Comparison of ENCODE assay signal across 8 cellular contexts in the genomic region with DNA sequence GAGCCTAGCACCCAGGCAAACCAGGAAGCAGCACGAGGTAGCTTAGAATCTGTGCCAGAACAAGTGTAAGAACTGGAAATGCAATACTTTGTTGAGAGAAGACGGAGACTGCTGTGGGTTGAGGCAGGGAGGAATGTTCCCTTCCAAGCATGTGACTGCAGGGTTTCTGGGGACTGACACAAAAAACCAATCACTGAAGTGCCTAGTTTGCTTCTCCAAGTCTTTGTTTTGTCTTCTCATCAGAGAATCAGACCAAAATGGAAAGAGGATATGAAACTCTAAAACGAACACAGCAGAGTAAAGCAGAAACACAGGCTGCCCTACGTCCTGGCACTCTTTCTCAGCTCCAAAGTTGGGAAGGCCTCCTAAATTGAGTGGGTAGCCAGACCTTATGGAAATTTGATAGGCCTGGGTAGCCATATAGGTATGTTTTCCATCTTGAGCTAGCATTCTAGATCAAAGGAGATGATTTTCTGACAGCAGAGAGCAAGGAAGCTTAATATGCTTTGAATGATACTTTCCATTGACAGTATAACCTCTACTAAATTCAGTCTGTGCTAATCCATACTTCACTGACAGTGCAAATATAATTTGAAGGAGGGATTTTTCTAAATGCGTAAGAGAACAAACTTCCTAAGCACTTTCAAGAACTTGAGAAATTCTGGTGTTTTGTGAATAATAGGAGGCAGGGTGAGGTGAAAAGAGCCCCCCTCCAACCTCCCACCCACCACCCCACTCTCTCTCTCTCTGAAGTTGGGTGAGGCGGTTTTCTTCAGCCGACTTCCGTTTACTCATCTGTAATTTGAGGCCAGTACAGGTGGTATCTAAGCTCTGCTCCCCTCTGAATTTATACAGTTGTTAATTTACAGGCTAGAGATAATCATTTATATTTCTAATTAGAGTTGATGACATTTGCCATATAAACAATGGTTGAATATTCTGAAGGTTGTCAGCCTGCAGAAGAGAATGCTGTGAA. TPM values are rescaled to one million over a fixed set of nuclear protein-coding genes. Genes with fewer than 3 reads are reported as not detected.
DNase-seq lines count a peak whose midpoint lies in the region; ATAC-seq and TF ChIP-seq lines count a peak whose summit lies in the region.

No MANE protein-coding gene starts in this region.

- peak overlapping the region; percentile 84 for H3K4me2 ChIP-seq in Karpas-422 (ENCODE audit: low read depth, low read length, poor library complexity, severe bottlenecking)

- no peak overlapping the region for H3K4me3 ChIP-seq in GM06990 (replicated peaks; ENCODE audit: low read depth, low read length)
- H3K4me3 ChIP-seq in Karpas-422 (ENCODE audit: low read length) = peak overlapping the region; percentile 78
- H3K4me3 ChIP-seq in heart left ventricle = peak overlapping the region in 9 of 12 donors; percentile 55 to 84 (median 66)

- 51 to 55% (median 52%) methylated on average over 8 of the region's 8 CpGs for WGBS in heart left ventricle, 4 donors

- DNase-seq in GM06990 (ENCODE audit: extremely low read depth, insufficient read length) (peak; percentile 45), Karpas-422 (peak; percentile 83), heart left ventricle (no peak), HEK293T (ENCODE audit: extremely low spot score) (no peak), NCI-H1105 (lab: John Stamatoyannopoulos, UW) (no peak), posterior vena cava (ENCODE audit: low spot score) (no peak), cerebellar cortex (ENCODE audit: low spot score) (no peak)

- TF ChIP-seq CTCF in GM06990 (IDR thresholded peaks at IDR 0.05; ENCODE audit: insufficient read depth, low read length, poor library complexity, severe bottlenecking) (no peak), heart left ventricle (IDR thresholded peaks at IDR 0.05) (no peak)

- CTCF ChIA-PET in HEK293T (lab: Yijun Ruan, JAX) = interaction anchor here (0.6 to 1.1 kb wide), 3 partner anchors 10 to 91 kb away, joined by 3 to 4 read pairs (median 3); no protein-coding TSS in a partner anchor

- no peaks in the 10 kb centered on the region for H3K9me3 ChIP-seq in Karpas-422 (ENCODE audit: low read length)
- H3K9me3 ChIP-seq in heart left ventricle = no peaks in the 10 kb centered on the region

- ATAC-seq in GM21529 (IDR thresholded peaks at IDR 0.05; ENCODE audit: unreplicated experiment) = peak; percentile 92
- ATAC-seq in heart left ventricle = peak in 3 of 4 donors; percentile 7 to 22 (median 19)

- H4K20me1 ChIP-seq in Karpas-422 (ENCODE audit: insufficient read depth, low read depth, low read length) = peaks cover 47% of the 10 kb centered on the region

- H3K79me2 ChIP-seq in Karpas-422 (ENCODE audit: low read length) = peaks cover 40% of the 10 kb centered on the region

- TF ChIP-seq POLR2A in heart left ventricle (IDR thresholded peaks at IDR 0.05) = no peak

- no peak overlapping the region for H2AFZ ChIP-seq in Karpas-422 (ENCODE audit: low read length)

- H3K36me3 ChIP-seq in GM06990 (ENCODE audit: control insufficient read depth, insufficient read depth, low read length) (no peaks in the 10 kb centered on the region), Karpas-422 (ENCODE audit: insufficient read depth, low read length) (no peaks in the 10 kb centered on the region), heart left ventricle (peaks cover 0 to 8% (median 0%) of the 10 kb centered on the region in 9 donors)

- H3K27me3 ChIP-seq in GM06990 (replicated peaks; ENCODE audit: control insufficient read depth, insufficient read depth, low read length) = no peaks in the 10 kb centered on the region
- no peaks in the 10 kb centered on the region for H3K27me3 ChIP-seq in Karpas-422 (ENCODE audit: low read length)
- H3K27me3 ChIP-seq in heart left ventricle = no peaks in the 10 kb centered on the region

- H3K27ac ChIP-seq in Karpas-422 (ENCODE audit: low read length) (peak overlapping the region; percentile 92), heart left ventricle (peak overlapping the region in 11 of 12 donors; percentile 32 to 88 (median 62))

- peak overlapping the region; percentile 79 for H3K9ac ChIP-seq in Karpas-422 (ENCODE audit: low read length)

- H3K9me2 ChIP-seq in Karpas-422 (replicated peaks; ENCODE audit: insufficient read depth, low read length) = no peaks in the 10 kb centered on the region

- intact Hi-C loops in heart left ventricle (cut with DNase I) = loop anchor here in 2 of 10 donors (5.0 kb wide), 2 partner anchors 35 to 40 kb away; no protein-coding TSS in a partner anchor
- intact Hi-C loops in posterior vena cava (cut with DNase I) = no loop called here

- H3K4me1 ChIP-seq in Karpas-422 (ENCODE audit: low read length) (peaks cover 89% of the 10 kb centered on the region), heart left ventricle (peaks cover 4 to 76% (median 44%) of the 10 kb centered on the region in 12 donors)

- POLR2A ChIA-PET in HEK293T (lab: Yijun Ruan, JAX) = no interaction called here

TF ChIP-seq in HEK293T, 16 proteins besides CTCF, POLR2A, EP300 and RAD21:
- TF ChIP-seq, protein P1, sequence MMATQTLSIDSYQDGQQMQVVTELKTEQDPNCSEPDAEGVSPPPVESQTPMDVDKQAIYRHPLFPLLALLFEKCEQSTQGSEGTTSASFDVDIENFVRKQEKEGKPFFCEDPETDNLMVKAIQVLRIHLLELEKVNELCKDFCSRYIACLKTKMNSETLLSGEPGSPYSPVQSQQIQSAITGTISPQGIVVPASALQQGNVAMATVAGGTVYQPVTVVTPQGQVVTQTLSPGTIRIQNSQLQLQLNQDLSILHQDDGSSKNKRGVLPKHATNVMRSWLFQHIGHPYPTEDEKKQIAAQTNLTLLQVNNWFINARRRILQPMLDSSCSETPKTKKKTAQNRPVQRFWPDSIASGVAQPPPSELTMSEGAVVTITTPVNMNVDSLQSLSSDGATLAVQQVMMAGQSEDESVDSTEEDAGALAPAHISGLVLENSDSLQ (IDR thresholded peaks at IDR 0.05) = no peak
- TF ChIP-seq HDGF (IDR thresholded peaks at IDR 0.05; ENCODE audit: borderline replicate concordance) = no peak
- TF ChIP-seq ZNF384 (IDR thresholded peaks at IDR 0.05) = no peak
- no peak for TF ChIP-seq L3MBTL2 (conservative IDR thresholded peaks at IDR 0.05)
- TF ChIP-seq SUZ12 (IDR thresholded peaks at IDR 0.05) = no peak
- TF ChIP-seq CTBP1 (IDR thresholded peaks at IDR 0.05; ENCODE audit: borderline replicate concordance) = no peak
- no peak for TF ChIP-seq NFRKB (IDR thresholded peaks at IDR 0.05)
- TF ChIP-seq ELF4 (IDR thresholded peaks at IDR 0.05) = no peak
- TF ChIP-seq BHLHE40 (IDR thresholded peaks at IDR 0.05; ENCODE audit: borderline replicate concordance) = no peak
- TF ChIP-seq FOXK2 (IDR thresholded peaks at IDR 0.05) = no peak
- no peak for TF ChIP-seq SP1 (IDR thresholded peaks at IDR 0.05)
- no peak for TF ChIP-seq FOXA1 (IDR thresholded peaks at IDR 0.05)
- no peak for TF ChIP-seq LEF1 (IDR thresholded peaks at IDR 0.05; ENCODE audit: borderline replicate concordance)
- TF ChIP-seq TARDBP (IDR thresholded peaks at IDR 0.05) = no peak
- TF ChIP-seq FOXM1 (IDR thresholded peaks at IDR 0.05; ENCODE audit: borderline replicate concordance) = no peak
- TF ChIP-seq ARNT (IDR thresholded peaks at IDR 0.05) = no peak

RNA-seq across cellular contexts. Expression of a gene that starts 5.5 kb away (rescaled TPM):
- total RNA-seq in Karpas-422 (2014; rRNA removed; shearing (Covaris generic); ENCODE audit: low replicate concordance) = 37.0 and 39.9 TPM in 2 replicates
- 1 to 10 TPM; 3.4 to 8.3 (median 6.2) TPM for total RNA-seq in heart left ventricle
- polyA plus RNA-seq in heart left ventricle = 1 to 10 TPM; 1.8 to 4.4 TPM
- total RNA-seq in posterior vena cava = 1 to 10 TPM; 2.1 to 3.3 TPM

Comparison
In these comparisons a context has a peak if more than half of its experiments do, and no peak if none do; other contexts are left out.
1. DNase-seq: peak in GM06990 (single experiment) and Karpas-422 (single experiment); none in heart left ventricle (0 of 5), HEK293T (single experiment), NCI-H1105 (single experiment), posterior vena cava (single experiment) and cerebellar cortex (single experiment).